In the genomic region with DNA sequence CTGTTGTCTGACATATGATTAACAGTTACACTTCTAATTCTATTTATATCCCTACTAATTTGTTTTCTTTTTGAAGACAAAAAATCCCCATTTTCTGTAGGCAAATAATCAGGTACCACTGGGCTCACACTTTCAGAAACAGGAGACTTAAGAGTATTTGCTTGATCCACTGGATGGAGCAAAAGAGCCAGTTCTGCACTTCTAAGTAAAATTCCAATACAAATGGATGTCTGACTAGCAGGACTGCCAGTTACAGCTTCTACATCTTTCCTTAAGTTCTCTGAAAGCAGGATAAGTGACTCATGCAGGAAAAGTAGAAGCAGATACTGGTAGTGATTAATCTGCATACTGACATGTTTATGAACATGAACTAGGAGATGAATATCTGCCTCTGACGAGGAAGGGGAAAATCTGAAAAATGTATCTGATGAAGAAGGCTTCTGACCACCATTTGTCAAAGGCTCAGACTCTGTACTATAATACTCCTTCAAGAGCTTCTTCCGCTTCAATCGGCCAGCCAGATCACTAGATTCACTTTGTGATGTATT, we compare ENCODE assay signal across 8 cellular contexts.
DNase-seq lines count a peak whose midpoint lies in the region; ATAC-seq and TF ChIP-seq lines count a peak whose summit lies in the region.

No MANE protein-coding gene starts in this region.

- intact Hi-C loops in uterus (cut with DNase I; ENCODE audit: low total_unique reads): no loop called here

- no peak overlapping the region for H3K9ac ChIP-seq in mesendoderm (ENCODE audit: low read length)

- POLR2A ChIA-PET in activated CD4-positive, alpha-beta T cell treated with anti-CD3 and anti-CD28 coated beads, Interleukin-2, amount 10 ng/mL, durations not matched to agents 7 days and 5 days (lab: Charles Lee): no interaction called here

- H4K5ac ChIP-seq in mesendoderm (ENCODE audit: low read length): no peak overlapping the region

- no peak overlapping the region for H3K56ac ChIP-seq in mesendoderm (ENCODE audit: low read length)

- no peaks in the 10 kb centered on the region for H3K79me2 ChIP-seq in mesendoderm (ENCODE audit: control insufficient read depth, insufficient read depth, low read length)

- H3K36me3 Mint-ChIP-seq in activated CD4-positive, alpha-beta T cell treated with anti-CD3 and anti-CD28 coated beads, Interleukin-2, amount 10 ng/mL, durations not matched to agents 7 days and 5 days (ENCODE audit: low read depth): peaks cover 15% of the 10 kb centered on the region

- H4K8ac ChIP-seq in mesendoderm (ENCODE audit: low read depth, low read length): no peak overlapping the region

- H3K4me3 ChIP-seq in GM12864 (ENCODE audit: low read depth, low read length) (no peak overlapping the region), WI38 (ENCODE audit: low read depth, low read length) (no peak overlapping the region), mesendoderm (ENCODE audit: low read length) (no peak overlapping the region), uterus (no peak overlapping the region)

- no peak overlapping the region for H3K4ac ChIP-seq in mesendoderm (ENCODE audit: low read depth, low read length)

- peak; percentile 60 for ATAC-seq in HG02852 (IDR thresholded peaks at IDR 0.05; ENCODE audit: unreplicated experiment)

- no peaks in the 10 kb centered on the region for H3K79me1 ChIP-seq in mesendoderm (ENCODE audit: low read length)

- H3K23ac ChIP-seq in mesendoderm (ENCODE audit: low read length): no peak overlapping the region

- H3K4me3 Mint-ChIP-seq in activated CD4-positive, alpha-beta T cell treated with anti-CD3 and anti-CD28 coated beads, Interleukin-2, amount 10 ng/mL, durations not matched to agents 7 days and 5 days: no peak overlapping the region

- H3K27ac Mint-ChIP-seq in activated CD4-positive, alpha-beta T cell treated with anti-CD3 and anti-CD28 coated beads, Interleukin-2, amount 10 ng/mL, durations not matched to agents 7 days and 5 days: no peak overlapping the region

- H2BK120ac ChIP-seq in mesendoderm (ENCODE audit: low read depth, low read length): no peak overlapping the region

- H3K4me2 ChIP-seq in mesendoderm (ENCODE audit: low read length): no peak overlapping the region

- H2BK5ac ChIP-seq in mesendoderm (ENCODE audit: low read length): no peak overlapping the region

- H2BK15ac ChIP-seq in mesendoderm (replicated peaks; ENCODE audit: low read depth): no peak overlapping the region

- H3K18ac ChIP-seq in mesendoderm (ENCODE audit: low read length): no peak overlapping the region

- H3K27me3 ChIP-seq in mesendoderm (ENCODE audit: insufficient read depth, low read length, poor library complexity) (no peaks in the 10 kb centered on the region), uterus (no peaks in the 10 kb centered on the region)

- H3K9me3 ChIP-seq in uterus: no peaks in the 10 kb centered on the region

- TF ChIP-seq CTCF in GM12864 (IDR thresholded peaks at IDR 0.05; ENCODE audit: low read depth, low read length, missing control alignments) (peak; percentile 9), WI38 (IDR thresholded peaks at IDR 0.05; ENCODE audit: low read depth, low read length) (peak; percentile 23; the same call in 1 of the 2 replicates), uterus (IDR thresholded peaks at IDR 0.05) (peak in 1 of 4 experiments; percentile 6)

- H3K4me1 ChIP-seq in mesendoderm (ENCODE audit: control insufficient read depth, low read depth, low read length) (no peaks in the 10 kb centered on the region), uterus (no peaks in the 10 kb centered on the region)

- no CpG with 5 or more reads among the region's 3 CpGs for WGBS in mesendoderm (ENCODE audit: extremely low coverage, insufficient coverage, low lambda C conversion rate)

- TF ChIP-seq POLR2A in uterus (IDR thresholded peaks at IDR 0.05): no peak

- H3K36me3 ChIP-seq in mesendoderm (ENCODE audit: control insufficient read depth, insufficient read depth, low read length): no peaks in the 10 kb centered on the region
- no peaks in the 10 kb centered on the region for H3K36me3 ChIP-seq in uterus

- CTCF ChIA-PET in activated CD4-positive, alpha-beta T cell treated with anti-CD3 and anti-CD28 coated beads, Interleukin-2, amount 10 ng/mL, durations not matched to agents 7 days and 5 days (lab: Charles Lee): no interaction called here

- no peaks in the 10 kb centered on the region for H3K4me1 Mint-ChIP-seq in activated CD4-positive, alpha-beta T cell treated with anti-CD3 and anti-CD28 coated beads, Interleukin-2, amount 10 ng/mL, durations not matched to agents 7 days and 5 days

- H3K9me3 Mint-ChIP-seq in activated CD4-positive, alpha-beta T cell treated with anti-CD3 and anti-CD28 coated beads, Interleukin-2, amount 10 ng/mL, durations not matched to agents 7 days and 5 days: no peaks in the 10 kb centered on the region

- H2AK5ac ChIP-seq in mesendoderm (ENCODE audit: low read length): no peak overlapping the region

- DNase-seq in GM12864 (ENCODE audit: low read depth) (no peak), mesendoderm (peak; percentile 11), NCI-H82 treated with DMSO at 0.1 percent for 48 hours (lab: John Stamatoyannopoulos, UW; ENCODE audit: unreplicated experiment) (no peak), uterus (no peak)
- DNase-seq in activated CD4-positive, alpha-beta T cell treated with anti-CD3 and anti-CD28 coated beads, Interleukin-2, amount 10 ng/mL, durations not matched to agents 7 days and 5 days: no peak
- DNase-seq in activated CD4-positive, alpha-beta T cell treated with anti-CD3 and anti-CD28 coated beads, Interleukin-2, amount 50 U/mL, for 4 hours: no peak

- H3K27ac ChIP-seq in mesendoderm (ENCODE audit: low read depth, low read length) (no peak overlapping the region), uterus (no peak overlapping the region)

- H3K27me3 Mint-ChIP-seq in activated CD4-positive, alpha-beta T cell treated with anti-CD3 and anti-CD28 coated beads, Interleukin-2, amount 10 ng/mL, durations not matched to agents 7 days and 5 days: no peaks in the 10 kb centered on the region
